In the genomic region with DNA sequence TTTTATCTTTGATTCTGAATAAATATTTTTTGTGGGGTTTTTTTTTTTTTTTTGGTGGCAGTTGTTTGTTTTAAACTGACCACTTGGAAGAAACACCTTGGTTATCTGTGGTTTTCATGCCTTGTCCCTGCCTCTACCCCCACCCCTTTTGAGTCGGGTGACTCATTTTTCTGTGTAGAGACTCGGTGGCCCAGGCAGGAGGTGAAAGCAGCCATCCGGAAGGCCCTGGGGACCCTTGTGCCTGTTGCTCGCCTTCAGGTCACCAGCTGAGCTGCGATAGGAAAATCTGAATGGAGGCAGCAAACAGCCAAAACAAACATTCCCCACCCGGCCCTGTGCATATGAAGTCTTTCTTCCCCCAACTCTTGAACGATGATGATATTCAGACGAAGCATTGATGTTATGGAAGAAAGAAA, we compare ENCODE assay signal across 12 cellular contexts. TPM values are rescaled to one million over a fixed set of nuclear protein-coding genes. Genes with fewer than 3 reads are reported as not detected.
DNase-seq lines count a peak whose midpoint lies in the region; ATAC-seq and TF ChIP-seq lines count a peak whose summit lies in the region.
"Had no signal": no experiment of that assay in that cellular context is flagged by ENCODE, and none has a peak within 500 bp of the region (broad histone marks: within the 10 kb centered on the region; RNA-seq: fewer than 3 reads in every experiment).

No MANE protein-coding gene starts in this region.

- H3K27ac ChIP-seq in esophagus muscularis mucosa (replicated peaks in 1 of 4) (peak overlapping the region; percentile 83 to 94 (median 89)), thyroid gland (peak overlapping the region; percentile 28 to 78 (median 77))

- H3K36me3 ChIP-seq in esophagus muscularis mucosa (peaks cover 31 to 57% (median 54%) of the 10 kb centered on the region in 4 donors), mucosa of stomach (ENCODE audit: control insufficient read depth, insufficient read depth, low read length) (peaks cover 19% of the 10 kb centered on the region), thyroid gland (peaks cover 45 to 49% of the 10 kb centered on the region in 2 donors)

- TF ChIP-seq POLR2A in esophagus muscularis mucosa (IDR thresholded peaks at IDR 0.05; ENCODE audit: low read depth), result no peak
- TF ChIP-seq POLR2A in thyroid gland (IDR thresholded peaks at IDR 0.05), result no peak

- 58% methylated on average over 8 of the region's 8 CpGs for WGBS in esophagus muscularis mucosa
- 44 to 53% methylated on average over 8 of the region's 8 CpGs for WGBS in thyroid gland, 2 donors

- peak; percentile 77 for DNase-seq in M059J (ENCODE audit: low read depth)
- no peak for DNase-seq in esophagus muscularis mucosa (ENCODE audit: extremely low spot score)
- DNase-seq in thyroid gland, result no peak
- DNase-seq in foreskin fibroblast, result no peak
- DNase-seq in T-helper 1 cell, result no peak
- no peak for DNase-seq in NCI-H774 (lab: John Stamatoyannopoulos, UW)
- DNase-seq: effector memory CD4-positive, alpha-beta T cell; NCI-H2227 treated with DMSO at 0.1 percent for 48 hours; stimulated activated CD4-positive, alpha-beta T cell treated with anti-CD3 and anti-CD28 coated beads, Interleukin-1b, Interleukin-23, amount 100 ng/mL, for 48 hours had no signal

- intact Hi-C loops in esophagus muscularis mucosa (cut with DNase I), result no loop called here
- intact Hi-C loops in thyroid gland (cut with DNase I), result loop anchor here (10.0 kb wide), 1 partner anchor 70 kb away; a partner anchor contains a TSS

- H3K27me3 ChIP-seq in esophagus muscularis mucosa (no peaks in the 10 kb centered on the region), mucosa of stomach (ENCODE audit: control insufficient read depth, insufficient read depth, low read length) (no peaks in the 10 kb centered on the region), thyroid gland (no peaks in the 10 kb centered on the region)

- ATAC-seq in GM19455 (IDR thresholded peaks at IDR 0.05; ENCODE audit: unreplicated experiment), result no peak

- H3K9me3 ChIP-seq in esophagus muscularis mucosa, result no peaks in the 10 kb centered on the region
- no peaks in the 10 kb centered on the region for H3K9me3 ChIP-seq in mucosa of stomach (ENCODE audit: control insufficient read depth, low read length)
- H3K9me3 ChIP-seq in thyroid gland, result no peaks in the 10 kb centered on the region

- no peak for TF ChIP-seq EP300 in esophagus muscularis mucosa (IDR thresholded peaks at IDR 0.05)

- peak overlapping the region; percentile 45 for H3K9ac ChIP-seq in mucosa of stomach (ENCODE audit: low read length)

- H3K4me3 ChIP-seq in esophagus muscularis mucosa (no peak overlapping the region), mucosa of stomach (ENCODE audit: low read length) (no peak overlapping the region), thyroid gland (replicated peaks in 1 of 3) (no peak overlapping the region), foreskin fibroblast (ENCODE audit: low read depth in 1 of 2, low read length in 2 of 2) (no peak overlapping the region)

- no peak for TF ChIP-seq CTCF in esophagus muscularis mucosa (IDR thresholded peaks at IDR 0.05)
- no peak for TF ChIP-seq CTCF in thyroid gland (IDR thresholded peaks at IDR 0.05)
- no peak for TF ChIP-seq CTCF in foreskin fibroblast (IDR thresholded peaks at IDR 0.05; ENCODE audit: low read depth, low read length)

- H3K4me1 ChIP-seq in esophagus muscularis mucosa (peaks cover 41 to 64% (median 46%) of the 10 kb centered on the region in 4 donors), mucosa of stomach (ENCODE audit: control insufficient read depth, insufficient read depth, low read length) (peaks cover 34% of the 10 kb centered on the region), thyroid gland (peaks cover 38 to 76% of the 10 kb centered on the region in 2 donors)

RNA-seq across cellular contexts. Expression of a gene that starts 22.7 kb away (rescaled TPM):
- total RNA-seq in M059J (2014; rRNA removed; shearing (Covaris generic)), result not detected in 2 replicates
- not detected for total RNA-seq in esophagus muscularis mucosa
- 10 to 100 TPM in 3 of 4 donors, 1 to 10 TPM in 1; 4.0 to 29.1 (median 15.9) TPM for total RNA-seq in thyroid gland
- total RNA-seq: HT-29 had no signal

RNA-seq across cellular contexts. Expression of a gene that starts 39.6 kb away (rescaled TPM):
- total RNA-seq in M059J (2014; rRNA removed; shearing (Covaris generic)), result 8.7 and 16.7 TPM in 2 replicates
- total RNA-seq in esophagus muscularis mucosa (10 to 100 TPM; 23.1 to 57.3 (median 36.1) TPM), thyroid gland (100 to 1,000 TPM in 2 of 4 donors, 10 to 100 TPM in 2; 77.4 to 134 (median 93.8) TPM)

RNA-seq across cellular contexts. Expression of a gene that starts 54.8 kb away (rescaled TPM):
- total RNA-seq in M059J (2014; rRNA removed; shearing (Covaris generic)), result 0.12 and 1.5 TPM in 2 replicates
- 1 to 10 TPM; 5.1 to 9.3 (median 6.8) TPM for total RNA-seq in esophagus muscularis mucosa
- total RNA-seq in thyroid gland, result 10 to 100 TPM in 2 of 4 donors, 1 to 10 TPM in 2; 9.8 to 19.2 (median 13.5) TPM
- total RNA-seq: HT-29 had no signal
